1 cellular context compared by ENCODE assay signal in genomic region chr2:231387904-231388724, GRCh38.
TF ChIP-seq lines count a peak whose summit lies in the region.

No MANE protein-coding gene starts in this region.

TF ChIP-seq in HepG2, 621 proteins besides CTCF, POLR2A, EP300 and RAD21 (continued from another document and continues in another):
- TF ChIP-seq AFF4 (CRISPR knock-in tag; IDR thresholded peaks at IDR 0.05): no peak
- no peak for TF ChIP-seq ARHGAP35 (CRISPR knock-in tag; IDR thresholded peaks at IDR 0.05; ENCODE audit: borderline replicate concordance)
- TF ChIP-seq ZNF296 (CRISPR knock-in tag; conservative IDR thresholded peaks at IDR 0.05): no peak
- peak; percentile 69 for TF ChIP-seq ZNF121 (CRISPR knock-in tag; IDR thresholded peaks at IDR 0.05)
- no peak for TF ChIP-seq ATF3 (CRISPR knock-in tag; IDR thresholded peaks at IDR 0.05)
- TF ChIP-seq RBM22 (optimal IDR thresholded peaks at IDR 0.05; ENCODE audit: low read length): no peak
- no peak for TF ChIP-seq GATAD1 (CRISPR knock-in tag; IDR thresholded peaks at IDR 0.05)
- TF ChIP-seq EZH2 (conservative IDR thresholded peaks at IDR 0.05; ENCODE audit: low read depth, low read length): no peak
- no peak for TF ChIP-seq TFDP2 (CRISPR knock-in tag; IDR thresholded peaks at IDR 0.05)
- no peak for TF ChIP-seq ZNF234 (CRISPR knock-in tag; conservative IDR thresholded peaks at IDR 0.05)
- TF ChIP-seq ZNF564 (CRISPR knock-in tag; IDR thresholded peaks at IDR 0.05): no peak
- TF ChIP-seq ZBTB2 (CRISPR knock-in tag; IDR thresholded peaks at IDR 0.05; ENCODE audit: low read depth): no peak
- TF ChIP-seq ZNF75D (CRISPR knock-in tag; IDR thresholded peaks at IDR 0.05; ENCODE audit: borderline replicate concordance): no peak
- no peak for TF ChIP-seq RARG (CRISPR knock-in tag; IDR thresholded peaks at IDR 0.05; ENCODE audit: low read depth)
- no peak for TF ChIP-seq SNAPC4 (CRISPR knock-in tag; IDR thresholded peaks at IDR 0.05)
- no peak for TF ChIP-seq ZNF432 (CRISPR knock-in tag; IDR thresholded peaks at IDR 0.05; ENCODE audit: borderline replicate concordance)
- no peak for TF ChIP-seq E2F5 (CRISPR knock-in tag; conservative IDR thresholded peaks at IDR 0.05)
- no peak for TF ChIP-seq SP1 (IDR thresholded peaks at IDR 0.05)
- TF ChIP-seq SP1 (CRISPR knock-in tag; IDR thresholded peaks at IDR 0.05): no peak
- TF ChIP-seq FOXM1 (CRISPR knock-in tag; IDR thresholded peaks at IDR 0.05): no peak
- no peak for TF ChIP-seq ZNF512 (CRISPR knock-in tag; IDR thresholded peaks at IDR 0.05)
- TF ChIP-seq MBNL3 (CRISPR knock-in tag; conservative IDR thresholded peaks at IDR 0.05): no peak
- TF ChIP-seq E2F1 (CRISPR knock-in tag; IDR thresholded peaks at IDR 0.05): no peak
- TF ChIP-seq TEF (CRISPR knock-in tag; IDR thresholded peaks at IDR 0.05): no peak
- no peak for TF ChIP-seq PHB2 (IDR thresholded peaks at IDR 0.05; ENCODE audit: partially characterized antibody)
- TF ChIP-seq MTF1 (CRISPR knock-in tag; IDR thresholded peaks at IDR 0.05): no peak
- no peak for TF ChIP-seq ZNF841 (CRISPR knock-in tag; IDR thresholded peaks at IDR 0.05; ENCODE audit: borderline replicate concordance)
- TF ChIP-seq HES4 (CRISPR knock-in tag; IDR thresholded peaks at IDR 0.05; ENCODE audit: borderline replicate concordance): no peak
- no peak for TF ChIP-seq ZNF800 (CRISPR knock-in tag; IDR thresholded peaks at IDR 0.05)
- TF ChIP-seq ONECUT2 (CRISPR knock-in tag; IDR thresholded peaks at IDR 0.05): no peak
- TF ChIP-seq MAF1 (CRISPR knock-in tag; IDR thresholded peaks at IDR 0.05; ENCODE audit: borderline replicate concordance): no peak
- no peak for TF ChIP-seq FOXA1 (IDR thresholded peaks at IDR 0.05)
- peak; percentile 41 for TF ChIP-seq FOXA1 (CRISPR knock-in tag; IDR thresholded peaks at IDR 0.05)
- TF ChIP-seq FOSL1 (CRISPR knock-in tag; IDR thresholded peaks at IDR 0.05; ENCODE audit: borderline replicate concordance): 0 out of 2 replicates have a peak, but pooled peaks have one; percentile 40
- no peak for TF ChIP-seq PBX3 (CRISPR knock-in tag; IDR thresholded peaks at IDR 0.05; ENCODE audit: borderline replicate concordance)
- TF ChIP-seq ADNP (CRISPR knock-in tag; IDR thresholded peaks at IDR 0.05): no peak
- TF ChIP-seq ZNF83 (CRISPR knock-in tag; IDR thresholded peaks at IDR 0.05; ENCODE audit: borderline replicate concordance): no peak
- TF ChIP-seq AHR (CRISPR knock-in tag; IDR thresholded peaks at IDR 0.05): no peak
- TF ChIP-seq ZFYVE20 (CRISPR knock-in tag; IDR thresholded peaks at IDR 0.05; ENCODE audit: borderline replicate concordance, low read depth): no peak
- TF ChIP-seq AGO1 (IDR thresholded peaks at IDR 0.05; ENCODE audit: low read depth, low read length, poor library complexity, severe bottlenecking): peak; percentile 41
- TF ChIP-seq ZFY (CRISPR knock-in tag; IDR thresholded peaks at IDR 0.05): peak; percentile 78
- no peak for TF ChIP-seq MTF2 (CRISPR knock-in tag; IDR thresholded peaks at IDR 0.05; ENCODE audit: borderline replicate concordance)
- no peak for TF ChIP-seq ZFP41 (CRISPR knock-in tag; IDR thresholded peaks at IDR 0.05; ENCODE audit: borderline replicate concordance)
- no peak for TF ChIP-seq CREB3 (CRISPR knock-in tag; IDR thresholded peaks at IDR 0.05)
